ENCODE assay signal across 1 cellular context in genomic region chr20:3203315-3204123, GRCh38.
TF ChIP-seq lines count a peak whose summit lies in the region.

No MANE protein-coding gene starts in this region.

TF ChIP-seq in K562, 482 proteins besides CTCF, POLR2A, EP300 and RAD21:
- TF ChIP-seq, protein P1, sequence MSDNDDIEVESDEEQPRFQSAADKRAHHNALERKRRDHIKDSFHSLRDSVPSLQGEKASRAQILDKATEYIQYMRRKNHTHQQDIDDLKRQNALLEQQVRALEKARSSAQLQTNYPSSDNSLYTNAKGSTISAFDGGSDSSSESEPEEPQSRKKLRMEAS (CRISPR knock-in tag; IDR thresholded peaks at IDR 0.05), result 0 out of 2 replicates have a peak, but pooled peaks have one; percentile 15
- TF ChIP-seq ZFX (CRISPR knock-in tag; IDR thresholded peaks at IDR 0.05) (peak; percentile 55), HDAC1 (IDR thresholded peaks at IDR 0.05) (no peak), POLR2G (IDR thresholded peaks at IDR 0.05; ENCODE audit: low read depth, low read length) (peak; percentile 39; the same call in 1 of the 2 replicates), PKNOX1 (IDR thresholded peaks at IDR 0.05) (no peak), ETV5 (CRISPR knock-in tag; IDR thresholded peaks at IDR 0.05; ENCODE audit: low read depth) (peak; percentile 32; the same call in 1 of the 2 replicates), ZNF431 (CRISPR knock-in tag; IDR thresholded peaks at IDR 0.05) (0 out of 2 replicates have a peak, but pooled peaks have one; percentile 17), RBFOX2 (IDR thresholded peaks at IDR 0.05; ENCODE audit: low read depth, low read length) (0 out of 2 replicates have a peak, but pooled peaks have one; percentile 26), MAZ (CRISPR knock-in tag; conservative IDR thresholded peaks at IDR 0.05 in 1 of 2, IDR thresholded peaks at IDR 0.05 in 1 of 2) (no peak), ZNF263 (CRISPR knock-in tag; IDR thresholded peaks at IDR 0.05; ENCODE audit: borderline replicate concordance) (peak; percentile 39; the same call in 1 of the 2 replicates), CBFA2T3 (IDR thresholded peaks at IDR 0.05) (peak; percentile 19), EP400 (IDR thresholded peaks at IDR 0.05) (peak; percentile 46; the same call in 1 of the 2 replicates), CREB1 (IDR thresholded peaks at IDR 0.05) (no peak), CREB1 (CRISPR knock-in tag; IDR thresholded peaks at IDR 0.05) (peak; percentile 20; the same call in 1 of the 2 replicates), TBP (optimal IDR thresholded peaks at IDR 0.05; ENCODE audit: low read depth, low read length) (peak; percentile 47), CBX1 (IDR thresholded peaks at IDR 0.05; ENCODE audit: low read depth) (0 out of 2 replicates have a peak, but pooled peaks have one; percentile 6), GATA2 (CRISPR knock-in tag; IDR thresholded peaks at IDR 0.05) (peak; percentile 26; the same call in 1 of the 2 replicates), FOXA3 (CRISPR knock-in tag; conservative IDR thresholded peaks at IDR 0.05 in 1 of 2, IDR thresholded peaks at IDR 0.05 in 1 of 2) (no peak), E2F3 (CRISPR knock-in tag; IDR thresholded peaks at IDR 0.05) (0 out of 2 replicates have a peak, but pooled peaks have one; percentile 76), KLF10 (CRISPR knock-in tag; IDR thresholded peaks at IDR 0.05) (no peak), ZNF766 (CRISPR knock-in tag; conservative IDR thresholded peaks at IDR 0.05) (no peak), HNRNPL (IDR thresholded peaks at IDR 0.05; ENCODE audit: low read depth, low read length) (no peak), E2F6 (IDR thresholded peaks at IDR 0.05; ENCODE audit: borderline replicate concordance in 1 of 2, extremely low read depth in 1 of 2, insufficient read depth in 1 of 2, insufficient read length in 1 of 2, low read depth in 1 of 2, low read length in 1 of 2, poor library complexity in 1 of 2, severe bottlenecking in 1 of 2) (peak in 1 of 2 experiments; percentile 54), CREM (IDR thresholded peaks at IDR 0.05; ENCODE audit: low read depth) (0 out of 2 replicates have a peak, but pooled peaks have one; percentile 2), ZNF408 (CRISPR knock-in tag; IDR thresholded peaks at IDR 0.05; ENCODE audit: low read depth) (no peak)
- TF ChIP-seq, protein P2, sequence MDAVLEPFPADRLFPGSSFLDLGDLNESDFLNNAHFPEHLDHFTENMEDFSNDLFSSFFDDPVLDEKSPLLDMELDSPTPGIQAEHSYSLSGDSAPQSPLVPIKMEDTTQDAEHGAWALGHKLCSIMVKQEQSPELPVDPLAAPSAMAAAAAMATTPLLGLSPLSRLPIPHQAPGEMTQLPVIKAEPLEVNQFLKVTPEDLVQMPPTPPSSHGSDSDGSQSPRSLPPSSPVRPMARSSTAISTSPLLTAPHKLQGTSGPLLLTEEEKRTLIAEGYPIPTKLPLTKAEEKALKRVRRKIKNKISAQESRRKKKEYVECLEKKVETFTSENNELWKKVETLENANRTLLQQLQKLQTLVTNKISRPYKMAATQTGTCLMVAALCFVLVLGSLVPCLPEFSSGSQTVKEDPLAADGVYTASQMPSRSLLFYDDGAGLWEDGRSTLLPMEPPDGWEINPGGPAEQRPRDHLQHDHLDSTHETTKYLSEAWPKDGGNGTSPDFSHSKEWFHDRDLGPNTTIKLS (IDR thresholded peaks at IDR 0.05; ENCODE audit: borderline replicate concordance, low read depth), result no peak
- TF ChIP-seq, protein P3, sequence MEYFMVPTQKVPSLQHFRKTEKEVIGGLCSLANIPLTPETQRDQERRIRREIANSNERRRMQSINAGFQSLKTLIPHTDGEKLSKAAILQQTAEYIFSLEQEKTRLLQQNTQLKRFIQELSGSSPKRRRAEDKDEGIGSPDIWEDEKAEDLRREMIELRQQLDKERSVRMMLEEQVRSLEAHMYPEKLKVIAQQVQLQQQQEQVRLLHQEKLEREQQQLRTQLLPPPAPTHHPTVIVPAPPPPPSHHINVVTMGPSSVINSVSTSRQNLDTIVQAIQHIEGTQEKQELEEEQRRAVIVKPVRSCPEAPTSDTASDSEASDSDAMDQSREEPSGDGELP (CRISPR knock-in tag; IDR thresholded peaks at IDR 0.05; ENCODE audit: borderline replicate concordance), result peak; percentile 23; the same call in 1 of the 2 replicates
- TF ChIP-seq, protein P4, sequence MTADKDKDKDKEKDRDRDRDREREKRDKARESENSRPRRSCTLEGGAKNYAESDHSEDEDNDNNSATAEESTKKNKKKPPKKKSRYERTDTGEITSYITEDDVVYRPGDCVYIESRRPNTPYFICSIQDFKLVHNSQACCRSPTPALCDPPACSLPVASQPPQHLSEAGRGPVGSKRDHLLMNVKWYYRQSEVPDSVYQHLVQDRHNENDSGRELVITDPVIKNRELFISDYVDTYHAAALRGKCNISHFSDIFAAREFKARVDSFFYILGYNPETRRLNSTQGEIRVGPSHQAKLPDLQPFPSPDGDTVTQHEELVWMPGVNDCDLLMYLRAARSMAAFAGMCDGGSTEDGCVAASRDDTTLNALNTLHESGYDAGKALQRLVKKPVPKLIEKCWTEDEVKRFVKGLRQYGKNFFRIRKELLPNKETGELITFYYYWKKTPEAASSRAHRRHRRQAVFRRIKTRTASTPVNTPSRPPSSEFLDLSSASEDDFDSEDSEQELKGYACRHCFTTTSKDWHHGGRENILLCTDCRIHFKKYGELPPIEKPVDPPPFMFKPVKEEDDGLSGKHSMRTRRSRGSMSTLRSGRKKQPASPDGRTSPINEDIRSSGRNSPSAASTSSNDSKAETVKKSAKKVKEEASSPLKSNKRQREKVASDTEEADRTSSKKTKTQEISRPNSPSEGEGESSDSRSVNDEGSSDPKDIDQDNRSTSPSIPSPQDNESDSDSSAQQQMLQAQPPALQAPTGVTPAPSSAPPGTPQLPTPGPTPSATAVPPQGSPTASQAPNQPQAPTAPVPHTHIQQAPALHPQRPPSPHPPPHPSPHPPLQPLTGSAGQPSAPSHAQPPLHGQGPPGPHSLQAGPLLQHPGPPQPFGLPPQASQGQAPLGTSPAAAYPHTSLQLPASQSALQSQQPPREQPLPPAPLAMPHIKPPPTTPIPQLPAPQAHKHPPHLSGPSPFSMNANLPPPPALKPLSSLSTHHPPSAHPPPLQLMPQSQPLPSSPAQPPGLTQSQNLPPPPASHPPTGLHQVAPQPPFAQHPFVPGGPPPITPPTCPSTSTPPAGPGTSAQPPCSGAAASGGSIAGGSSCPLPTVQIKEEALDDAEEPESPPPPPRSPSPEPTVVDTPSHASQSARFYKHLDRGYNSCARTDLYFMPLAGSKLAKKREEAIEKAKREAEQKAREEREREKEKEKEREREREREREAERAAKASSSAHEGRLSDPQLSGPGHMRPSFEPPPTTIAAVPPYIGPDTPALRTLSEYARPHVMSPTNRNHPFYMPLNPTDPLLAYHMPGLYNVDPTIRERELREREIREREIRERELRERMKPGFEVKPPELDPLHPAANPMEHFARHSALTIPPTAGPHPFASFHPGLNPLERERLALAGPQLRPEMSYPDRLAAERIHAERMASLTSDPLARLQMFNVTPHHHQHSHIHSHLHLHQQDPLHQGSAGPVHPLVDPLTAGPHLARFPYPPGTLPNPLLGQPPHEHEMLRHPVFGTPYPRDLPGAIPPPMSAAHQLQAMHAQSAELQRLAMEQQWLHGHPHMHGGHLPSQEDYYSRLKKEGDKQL (CRISPR knock-in tag; IDR thresholded peaks at IDR 0.05; ENCODE audit: borderline replicate concordance), result 0 out of 2 replicates have a peak, but pooled peaks have one; percentile 22
- TF ChIP-seq, protein P5, sequence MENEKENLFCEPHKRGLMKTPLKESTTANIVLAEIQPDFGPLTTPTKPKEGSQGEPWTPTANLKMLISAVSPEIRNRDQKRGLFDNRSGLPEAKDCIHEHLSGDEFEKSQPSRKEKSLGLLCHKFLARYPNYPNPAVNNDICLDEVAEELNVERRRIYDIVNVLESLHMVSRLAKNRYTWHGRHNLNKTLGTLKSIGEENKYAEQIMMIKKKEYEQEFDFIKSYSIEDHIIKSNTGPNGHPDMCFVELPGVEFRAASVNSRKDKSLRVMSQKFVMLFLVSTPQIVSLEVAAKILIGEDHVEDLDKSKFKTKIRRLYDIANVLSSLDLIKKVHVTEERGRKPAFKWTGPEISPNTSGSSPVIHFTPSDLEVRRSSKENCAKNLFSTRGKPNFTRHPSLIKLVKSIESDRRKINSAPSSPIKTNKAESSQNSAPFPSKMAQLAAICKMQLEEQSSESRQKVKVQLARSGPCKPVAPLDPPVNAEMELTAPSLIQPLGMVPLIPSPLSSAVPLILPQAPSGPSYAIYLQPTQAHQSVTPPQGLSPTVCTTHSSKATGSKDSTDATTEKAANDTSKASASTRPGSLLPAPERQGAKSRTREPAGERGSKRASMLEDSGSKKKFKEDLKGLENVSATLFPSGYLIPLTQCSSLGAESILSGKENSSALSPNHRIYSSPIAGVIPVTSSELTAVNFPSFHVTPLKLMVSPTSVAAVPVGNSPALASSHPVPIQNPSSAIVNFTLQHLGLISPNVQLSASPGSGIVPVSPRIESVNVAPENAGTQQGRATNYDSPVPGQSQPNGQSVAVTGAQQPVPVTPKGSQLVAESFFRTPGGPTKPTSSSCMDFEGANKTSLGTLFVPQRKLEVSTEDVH (IDR thresholded peaks at IDR 0.05; ENCODE audit: low read depth, partially characterized antibody), result peak; percentile 40
- TF ChIP-seq, protein P6, sequence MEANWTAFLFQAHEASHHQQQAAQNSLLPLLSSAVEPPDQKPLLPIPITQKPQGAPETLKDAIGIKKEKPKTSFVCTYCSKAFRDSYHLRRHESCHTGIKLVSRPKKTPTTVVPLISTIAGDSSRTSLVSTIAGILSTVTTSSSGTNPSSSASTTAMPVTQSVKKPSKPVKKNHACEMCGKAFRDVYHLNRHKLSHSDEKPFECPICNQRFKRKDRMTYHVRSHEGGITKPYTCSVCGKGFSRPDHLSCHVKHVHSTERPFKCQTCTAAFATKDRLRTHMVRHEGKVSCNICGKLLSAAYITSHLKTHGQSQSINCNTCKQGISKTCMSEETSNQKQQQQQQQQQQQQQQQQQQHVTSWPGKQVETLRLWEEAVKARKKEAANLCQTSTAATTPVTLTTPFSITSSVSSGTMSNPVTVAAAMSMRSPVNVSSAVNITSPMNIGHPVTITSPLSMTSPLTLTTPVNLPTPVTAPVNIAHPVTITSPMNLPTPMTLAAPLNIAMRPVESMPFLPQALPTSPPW (CRISPR knock-in tag; IDR thresholded peaks at IDR 0.05), result peak; percentile 33
